19 cellular contexts compared by ENCODE assay signal in the genomic region with DNA sequence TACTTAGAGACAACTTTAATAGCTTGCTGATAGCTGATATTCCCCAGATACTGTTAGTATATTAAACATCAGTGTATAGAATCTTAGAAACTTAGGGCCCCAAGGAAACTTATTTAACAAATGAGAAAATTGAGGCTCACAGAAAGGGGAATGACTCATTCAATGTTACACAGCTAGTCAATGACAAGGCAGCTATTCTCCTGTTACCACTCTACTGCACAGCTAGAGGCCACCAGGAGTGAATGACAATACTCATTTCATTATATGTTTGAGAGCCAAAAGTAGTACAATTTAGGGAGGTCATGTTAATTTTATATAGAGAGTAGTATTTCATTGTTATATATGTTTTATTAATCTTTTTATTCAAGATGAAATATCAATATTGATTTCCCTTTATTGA. TPM values are rescaled to one million over a fixed set of nuclear protein-coding genes. Genes with fewer than 3 reads are reported as not detected.
DNase-seq lines count a peak whose midpoint lies in the region; ATAC-seq, FAIRE-seq and TF ChIP-seq lines count a peak whose summit lies in the region.
"Had no signal": no experiment of that assay in that cellular context is flagged by ENCODE, and none has a peak within 500 bp of the region (broad histone marks: within the 10 kb centered on the region; RNA-seq: fewer than 3 reads in every experiment).

No MANE protein-coding gene starts in this region.

- no peak for TF ChIP-seq RAD21 in A549 (conservative IDR thresholded peaks at IDR 0.05 in 1 of 2, IDR thresholded peaks at IDR 0.05 in 1 of 2)

- no TSS peak for BruUV-seq in A673 (replicated peaks; lab: Mats Ljungman, UMichigan)

- H3K4me3 ChIP-seq in A549: no peak overlapping the region
- H3K4me3 ChIP-seq in A673 (ENCODE audit: low read depth, low read length, poor library complexity, severe bottlenecking): no peak overlapping the region
- no peak overlapping the region for H3K4me3 ChIP-seq in bronchial epithelial cell (ENCODE audit: low read depth, low read length)
- H3K4me3 ChIP-seq: BLaER1, GM23338 had no signal

- FAIRE-seq in A549 (lab: Jason Lieb, UNC) (no peak), bronchial epithelial cell (lab: Jason Lieb, UNC) (no peak)
- FAIRE-seq: GM12892, GM18507, HepG2 had no signal

- no peak for TF ChIP-seq EP300 in A549 (IDR thresholded peaks at IDR 0.05)

- H3K27ac ChIP-seq in A549 (no peak overlapping the region), A673 (ENCODE audit: low read depth, low read length, poor library complexity, severe bottlenecking) (no peak overlapping the region)
- H3K27ac ChIP-seq: BLaER1 had no signal

- POLR2A ChIA-PET in A549 (lab: Yijun Ruan, JAX) (no interaction called here), A673 (lab: Charles Lee; ENCODE audit: low non-redundant PET) (no interaction called here)

- intact Hi-C loops in A673 (cut with micrococcal nuclease; ENCODE audit: unreplicated experiment): no loop called here

- TF ChIP-seq CTCF in A549 (IDR thresholded peaks at IDR 0.05): no peak
- no peak for TF ChIP-seq CTCF in A673 (conservative IDR thresholded peaks at IDR 0.05; ENCODE audit: low read depth, low read length)
- no peak for TF ChIP-seq CTCF in bronchial epithelial cell (IDR thresholded peaks at IDR 0.05; ENCODE audit: insufficient read depth, low read length, severe bottlenecking)

- no peak for DNase-seq in A549 (ENCODE audit: low read depth in 1 of 2, low spot score in 1 of 2)
- DNase-seq in A673 (ENCODE audit: low spot score): peak; percentile 54
- DNase-seq in NCI-H69 (lab: John Stamatoyannopoulos, UW): peak; percentile 10
- peak; percentile 24 for DNase-seq in bronchial epithelial cell (ENCODE audit: low read depth)
- DNase-seq in activated CD8-positive, alpha-beta memory T cell treated with anti-CD3 and anti-CD28 coated beads for 24 hours: no peak
- no peak for DNase-seq in C1 segment of cervical spinal cord (lab: John Stamatoyannopoulos, UW)
- DNase-seq in NCI-H510A treated with DMSO at 0.1 percent for 48 hours (lab: John Stamatoyannopoulos, UW): no peak
- DNase-seq: Calu3; CD8-positive, alpha-beta T cell; GDM1; H7; KBM-7 had no signal

- no peaks in the 10 kb centered on the region for H3K4me1 ChIP-seq in A549
- peaks cover 4% of the 10 kb centered on the region for H3K4me1 ChIP-seq in A673 (ENCODE audit: insufficient read depth, low read length, poor library complexity, severe bottlenecking)

- no peak for TF ChIP-seq POLR2A in A549 (IDR thresholded peaks at IDR 0.05; ENCODE audit: low read length)

- H3K27me3 ChIP-seq in A673 (replicated peaks; ENCODE audit: insufficient read depth, low read depth, low read length, poor library complexity) (no peaks in the 10 kb centered on the region), bronchial epithelial cell (ENCODE audit: control insufficient read depth, insufficient read depth, low read length) (no peaks in the 10 kb centered on the region)
- H3K27me3 ChIP-seq: BLaER1 had no signal

- ATAC-seq in A549: 0 out of 6 replicates have a peak, but pooled peaks of 1 of the 2 experiments have one; percentile 54
- ATAC-seq: CD8-positive, alpha-beta T cell; GM23338; HepG2 had no signal

- H3K36me3 ChIP-seq in A673 (ENCODE audit: insufficient read depth, low read length, poor library complexity, severe bottlenecking): no peaks in the 10 kb centered on the region
- H3K36me3 ChIP-seq in bronchial epithelial cell (ENCODE audit: control insufficient read depth, insufficient read depth, low read length): no peaks in the 10 kb centered on the region
- H3K36me3 ChIP-seq: BLaER1 had no signal

- no peak overlapping the region for H3K4me2 ChIP-seq in A549
- H3K4me2 ChIP-seq: BLaER1, GM23338 had no signal

- CTCF ChIA-PET in A549 (lab: Yijun Ruan, JAX) (interaction anchor here (0.9 to 2.8 kb wide), 4 partner anchors 23 to 196 kb away, joined by 3 to 17 read pairs (median 6); partner anchors contain the start of gene PCDHA5), A673 (lab: Charles Lee) (interaction anchor here (1.0 kb wide), 1 partner anchor 142 kb away, joined by 3 read pairs; no protein-coding TSS in a partner anchor)

- H3K9me3 ChIP-seq in A549 (no peaks in the 10 kb centered on the region), A673 (ENCODE audit: low read depth, low read length, poor library complexity, severe bottlenecking) (no peaks in the 10 kb centered on the region)
- H3K9me3 ChIP-seq: BLaER1 had no signal

TF ChIP-seq in A549, 52 proteins besides CTCF, POLR2A, EP300 and RAD21:
- no peak for TF ChIP-seq HOXA7 (CRISPR knock-in tag; IDR thresholded peaks at IDR 0.05)
- no peak for TF ChIP-seq FOSL2 (IDR thresholded peaks at IDR 0.05)
- 0 out of 2 replicates have a peak, but pooled peaks have one; percentile 13 for TF ChIP-seq FOSL2 (CRISPR knock-in tag; IDR thresholded peaks at IDR 0.05)
- TF ChIP-seq HES2 (IDR thresholded peaks at IDR 0.05): no peak
TF ChIP-seq in A549: peak in this region for 1.

RNA-seq across cellular contexts. Expression of gene PCDHB1, which starts 33.2 kb away (rescaled TPM):
- polyA plus RNA-seq in A549 (2011; rRNA removed): not detected in 2 replicates
- not detected in 2 replicates for polyA plus RNA-seq in A549 (2012; cell fraction: cytosol; rRNA removed)
- not detected in 2 replicates for polyA plus RNA-seq in A549 (2012; cell fraction: nucleus; rRNA removed)
- polyA plus RNA-seq in A549 (2017; fragmentation: RNase III; extraction: RNeasy Plus Mini Kit Qiagen cat#74134 plus additional on column Dnase treatment): not detected in 3 replicates
- not detected in 2 replicates for polyA minus RNA-seq in A549 (2011; rRNA and poly(A)+ RNA removed)
- 0.04 and 0.06 TPM in 2 replicates for total RNA-seq in A673 (2021)
- not detected in 2 replicates for total RNA-seq in bronchial epithelial cell
- total RNA-seq: Calu3; CD8-positive, alpha-beta T cell; HepG2 had no signal
- polyA plus RNA-seq: AG04450, HepG2, IgD-negative memory B cell had no signal

RNA-seq across cellular contexts. Expression of gene PCDHAC2, which starts 51.7 kb away (rescaled TPM):
- polyA plus RNA-seq in A549 (2011; rRNA removed) (5.3 and 6.3 TPM in 2 replicates), A549 (2017; fragmentation: RNase III; extraction: RNeasy Plus Mini Kit Qiagen cat#74134 plus additional on column Dnase treatment) (1.1 to 1.2 TPM (median 1.2 TPM) in 3 replicates)
- 1.8 and 2.6 TPM in 2 replicates for polyA plus RNA-seq in A549 (2012; cell fraction: cytosol; rRNA removed)
- polyA plus RNA-seq in A549 (2012; cell fraction: nucleus; rRNA removed): 1.8 and 2.7 TPM in 2 replicates
- 17.9 and 18.7 TPM in 2 replicates for polyA minus RNA-seq in A549 (2011; rRNA and poly(A)+ RNA removed)
- total RNA-seq in A673 (2021) (6.8 and 7.1 TPM in 2 replicates), bronchial epithelial cell (14.1 and 16.8 TPM in 2 replicates)
- total RNA-seq: CD8-positive, alpha-beta T cell; HepG2 had no signal
- polyA plus RNA-seq: AG04450, HepG2, IgD-negative memory B cell had no signal

Comparison
In these comparisons a context has a peak if more than half of its experiments do, and no peak if none do; other contexts are left out.
1. DNase-seq: peak in A673 (single experiment), NCI-H69 (single experiment) and bronchial epithelial cell (single experiment); none in A549 (0 of 2), activated CD8-positive, alpha-beta memory T cell treated with anti-CD3 and anti-CD28 coated beads for 24 hours (single experiment), C1 segment of cervical spinal cord (0 of 14) and NCI-H510A treated with DMSO at 0.1 percent for 48 hours (single experiment).